In the genomic region with DNA sequence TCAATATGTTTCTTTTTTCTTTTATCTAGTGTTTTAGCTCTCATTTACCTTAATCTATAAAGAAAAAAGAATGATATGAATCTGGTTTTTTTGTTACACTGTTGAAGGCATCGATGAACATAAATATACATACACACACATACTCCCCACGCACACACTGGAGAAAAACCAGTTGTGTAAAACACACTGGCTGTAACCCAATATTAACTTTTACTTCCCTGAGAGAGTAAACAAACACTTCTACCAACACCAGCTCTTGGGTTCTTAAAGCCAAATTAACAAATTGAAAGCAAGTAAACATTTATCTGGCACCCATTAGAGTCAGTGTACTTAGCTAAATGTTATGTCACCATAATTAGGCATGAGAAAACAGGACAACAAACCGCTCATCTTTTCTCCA, we compare ENCODE assay signal across 13 cellular contexts.
"Had no signal": no experiment of that assay in that cellular context is flagged by ENCODE, and none has a peak within 500 bp of the region (broad histone marks: within the 10 kb centered on the region; RNA-seq: fewer than 3 reads in every experiment).

No MANE protein-coding gene starts in this region.

- ATAC-seq: activated CD8-positive, alpha-beta memory T cell treated with anti-CD3 and anti-CD28 coated beads, Interleukin-2, amount 10 ng/mL, durations not matched to agents 7 days and 5 days; stimulated activated naive CD8-positive, alpha-beta T cell treated with anti-CD3 and anti-CD28 coated beads, Interleukin-15, Interleukin-2, amounts not matched to agents 100 U/mL and 50 U/mL, for 24 hours; upper lobe of right lung had no signal

- H3K27ac ChIP-seq: brain microvascular endothelial cell, parathyroid adenoma, upper lobe of right lung had no signal

- DNase-seq: activated CD4-positive, alpha-beta T cell treated with anti-CD3 and anti-CD28 coated beads, Interleukin-2, amount 50 U/mL, for 48 hours; activated CD4-positive, CD25-positive, alpha-beta regulatory T cell treated with anti-CD3 and anti-CD28 coated beads, Interleukin-2, amount 50 U/mL, for 72 hours; activated CD8-positive, alpha-beta memory T cell treated with anti-CD3 and anti-CD28 coated beads, Interleukin-2, amount 10 ng/mL, durations not matched to agents 7 days and 5 days; activated effector memory CD4-positive, alpha-beta T cell treated with anti-CD3 and anti-CD28 coated beads, Interleukin-2, amount 50 U/mL, for 16 hours; activated T-cell treated with anti-CD3 and anti-CD28 coated beads, Interleukin-2, amount 50 U/mL, for 24 hours; glutamatergic neuron; naive B cell; stimulated activated CD4-positive, alpha-beta T cell treated with anti-CD3 and anti-CD28 coated beads, Interleukin-4, amount 100 ng/mL, for 1 hour; stimulated activated CD8-positive, alpha-beta memory T cell treated with anti-CD3 and anti-CD28 coated beads, Interleukin-4, amount 100 ng/mL, for 48 hours; stimulated activated naive CD8-positive, alpha-beta T cell treated with anti-CD3 and anti-CD28 coated beads, Interleukin-15, Interleukin-2, amounts not matched to agents 100 U/mL and 50 U/mL, for 24 hours; upper lobe of right lung had no signal
